Comparison of ENCODE assay signal across 22 cellular contexts in genomic region chr6:147345902-147346301, GRCh38.
"Had no signal": no experiment of that assay in that cellular context is flagged by ENCODE, and none has a peak within 500 bp of the region (broad histone marks: within the 10 kb centered on the region; RNA-seq: fewer than 3 reads in every experiment).

No MANE protein-coding gene starts in this region.

- H3K4me3 Mint-ChIP-seq: IgD-negative memory B cell had no signal

- H3K27ac Mint-ChIP-seq: IgD-negative memory B cell had no signal

- H3K27ac ChIP-seq: RWPE1 had no signal

- H3K4me1 Mint-ChIP-seq: IgD-negative memory B cell had no signal

- H3K27me3 Mint-ChIP-seq: IgD-negative memory B cell had no signal

- H3K9me3 Mint-ChIP-seq: IgD-negative memory B cell had no signal

- DNase-seq: KBM-7, MV-4-11, NCI-H1048, NCI-H1105 treated with DMSO at 0.1 percent for 48 hours, NCI-H1417 treated with DMSO at 0.1 percent for 48 hours, NCI-H146, NCI-H1694 treated with DMSO at 0.1 percent for 48 hours, NCI-H1930, NCI-H2081, NCI-H2107, NCI-H226, NCI-H446, NCI-H510A, NCI-H524 treated with DMSO at 0.1 percent for 48 hours, NCI-H69, NCI-H774, PC-3, SHP77 had no signal

- ATAC-seq: Panc1, PC-3, SK-N-SH treated with all-trans-retinoic acid at 6 μM for 48 hours had no signal
